ENCODE assay signal across 8 cellular contexts in the genomic region with DNA sequence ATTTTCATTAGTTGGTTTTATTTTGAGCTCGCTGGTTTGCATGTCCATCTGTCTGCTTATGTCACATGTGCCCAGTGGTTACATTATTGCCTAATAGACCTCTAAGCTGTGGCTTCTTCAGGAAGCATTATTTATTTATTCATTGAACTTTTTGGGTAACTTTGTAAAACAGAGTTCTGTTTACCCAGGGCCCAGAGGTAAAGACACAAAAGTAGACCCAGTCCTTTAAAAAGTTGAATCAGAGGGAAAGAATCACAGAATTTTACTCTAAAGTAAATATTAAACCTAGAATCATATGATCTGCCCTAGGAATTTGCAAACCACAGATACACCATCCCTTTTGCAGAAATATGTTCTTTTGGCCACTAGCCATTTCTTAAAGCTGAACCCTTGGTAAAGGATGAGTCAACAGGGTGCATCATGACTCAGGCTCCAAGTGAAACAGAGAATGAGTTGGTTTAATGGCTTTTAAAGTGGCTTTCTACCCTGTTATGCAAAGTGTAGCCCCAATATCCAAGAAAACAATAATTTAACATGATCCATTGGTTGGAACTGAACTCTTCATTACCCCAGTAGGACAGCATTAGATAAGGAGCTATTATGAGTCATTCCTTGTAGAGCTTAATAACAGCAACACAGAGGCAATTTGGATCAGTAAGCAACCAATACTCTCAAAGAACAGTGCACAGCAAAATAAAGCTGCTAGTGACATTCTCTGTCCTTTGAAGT.
A peak's percentile ranks its signal among the peaks of the same experiment; 100 is the strongest.
DNase-seq lines count a peak whose midpoint lies in the region; ATAC-seq and TF ChIP-seq lines count a peak whose summit lies in the region.

No MANE protein-coding gene starts in this region.

- POLR2A ChIA-PET in BJ (lab: Charles Lee) = no interaction called here

- no peak overlapping the region for H3K4me3 ChIP-seq in BJ (ENCODE audit: low read depth, low read length)

- peak; percentile 31 for DNase-seq in BJ (ENCODE audit: low read depth)
- DNase-seq in HFFc6 = peak; percentile 78
- DNase-seq in OCI-M1 (lab: John Stamatoyannopoulos, UW) = peak; percentile 61
- DNase-seq in hepatic stellate cell (ENCODE audit: low spot score) = peak; percentile 10
- DNase-seq in midbrain (lab: John Stamatoyannopoulos, UW) = no peak
- no peak for DNase-seq in NCI-H187 (lab: John Stamatoyannopoulos, UW)
- no peak for DNase-seq in activated naive CD4-positive, alpha-beta T cell treated with anti-CD3 and anti-CD28 coated beads, Interleukin-2, amount 50 U/mL, for 72 hours (ENCODE audit: low spot score in 2 of 2)

- no peaks in the 10 kb centered on the region for H3K36me3 ChIP-seq in BJ (ENCODE audit: control insufficient read depth, insufficient read depth, low read length)

- H3K4me1 Mint-ChIP-seq in HFFc6 (ENCODE audit: low read depth) = peaks cover 10% of the 10 kb centered on the region; the same call in 1 of the 2 replicates

- H3K27me3 Mint-ChIP-seq in HFFc6 (ENCODE audit: insufficient read depth) = peaks cover 1% of the 10 kb centered on the region; the same call in 1 of the 2 replicates

- no peaks in the 10 kb centered on the region for H3K36me3 Mint-ChIP-seq in HFFc6 (ENCODE audit: low read depth)
- H3K36me3 Mint-ChIP-seq in activated naive CD4-positive, alpha-beta T cell treated with anti-CD3 and anti-CD28 coated beads, Interleukin-2, amount 50 U/mL, for 72 hours = no peaks in the 10 kb centered on the region

- TF ChIP-seq CTCF in BJ (IDR thresholded peaks at IDR 0.05; ENCODE audit: insufficient read depth, low read depth, low read length) (no peak), HFFc6 (IDR thresholded peaks at IDR 0.05) (no peak)

- no peak for ATAC-seq in GM18858 (IDR thresholded peaks at IDR 0.05; ENCODE audit: unreplicated experiment)
- ATAC-seq in activated naive CD4-positive, alpha-beta T cell treated with anti-CD3 and anti-CD28 coated beads, Interleukin-2, amount 50 U/mL, for 72 hours = no peak

- H3K9me3 Mint-ChIP-seq in HFFc6 = peaks cover 10% of the 10 kb centered on the region
- peaks cover 0 to 3% of the 10 kb centered on the region in 2 donors for H3K9me3 Mint-ChIP-seq in activated naive CD4-positive, alpha-beta T cell treated with anti-CD3 and anti-CD28 coated beads, Interleukin-2, amount 50 U/mL, for 72 hours

- no peaks in the 10 kb centered on the region for H3K27me3 ChIP-seq in BJ (ENCODE audit: control insufficient read depth, insufficient read depth, low read length)

- CTCF ChIA-PET in BJ (lab: Yijun Ruan, JAX) = no interaction called here

- no peak overlapping the region for H3K4me3 Mint-ChIP-seq in HFFc6

- no peak overlapping the region for H3K27ac Mint-ChIP-seq in HFFc6
- no peak overlapping the region for H3K27ac Mint-ChIP-seq in activated naive CD4-positive, alpha-beta T cell treated with anti-CD3 and anti-CD28 coated beads, Interleukin-2, amount 50 U/mL, for 72 hours

Comparison
In these comparisons a context has a peak if more than half of its experiments do, and no peak if none do; other contexts are left out.
1. DNase-seq: peak in BJ (single experiment), HFFc6 (single experiment), OCI-M1 (single experiment) and hepatic stellate cell (single experiment); none in midbrain (single experiment), NCI-H187 (0 of 2) and activated naive CD4-positive, alpha-beta T cell treated with anti-CD3 and anti-CD28 coated beads, Interleukin-2, amount 50 U/mL, for 72 hours (0 of 2).